Comparison of ENCODE assay signal across 12 cellular contexts in genomic region chr6:44470106-44470446, GRCh38.
A peak's percentile ranks its signal among the peaks of the same experiment; 100 is the strongest.
DNase-seq lines count a peak whose midpoint lies in the region; ATAC-seq and TF ChIP-seq lines count a peak whose summit lies in the region.
"Had no signal": no experiment of that assay in that cellular context is flagged by ENCODE, and none has a peak within 500 bp of the region (broad histone marks: within the 10 kb centered on the region; RNA-seq: fewer than 3 reads in every experiment).

No MANE protein-coding gene starts in this region.

- no peaks in the 10 kb centered on the region for H3K36me3 Mint-ChIP-seq in chondrocyte (ENCODE audit: low read depth)
- no peaks in the 10 kb centered on the region for H3K36me3 Mint-ChIP-seq in activated CD4-positive, alpha-beta memory T cell treated with anti-CD3 and anti-CD28 coated beads for 36 hours
- H3K36me3 Mint-ChIP-seq: brain had no signal

- H4K20me1 ChIP-seq in KMS-11 (ENCODE audit: insufficient read depth): no peaks in the 10 kb centered on the region

- intact Hi-C loops in activated CD4-positive, alpha-beta memory T cell treated with anti-CD3 and anti-CD28 coated beads for 36 hours (cut with micrococcal nuclease): loop anchor here (10.0 kb wide), 4 partner anchors 95 to 1945 kb away; no protein-coding TSS in a partner anchor

- H3K27me3 ChIP-seq in KMS-11 (ENCODE audit: insufficient read depth, low read depth): no peaks in the 10 kb centered on the region

- peaks cover 21% of the 10 kb centered on the region for H3K4me1 Mint-ChIP-seq in chondrocyte (ENCODE audit: low read depth)
- H3K4me1 Mint-ChIP-seq in activated CD4-positive, alpha-beta memory T cell treated with anti-CD3 and anti-CD28 coated beads for 36 hours (ENCODE audit: low read depth): no peaks in the 10 kb centered on the region

- no peak overlapping the region for H3K4me3 Mint-ChIP-seq in chondrocyte (ENCODE audit: unreplicated experiment)
- no peak overlapping the region for H3K4me3 Mint-ChIP-seq in activated CD4-positive, alpha-beta memory T cell treated with anti-CD3 and anti-CD28 coated beads for 36 hours
- H3K4me3 Mint-ChIP-seq: activated T-cell treated with anti-CD3 and anti-CD28 coated beads, Interleukin-2, amount 50 U/mL, for 24 hours; brain had no signal

- no peaks in the 10 kb centered on the region for H3K36me3 ChIP-seq in KMS-11 (ENCODE audit: insufficient read depth)

- H3K79me2 ChIP-seq in KMS-11 (ENCODE audit: insufficient read depth, low read depth): no peaks in the 10 kb centered on the region

- DNase-seq in NCI-H2196 treated with DMSO at 0.1 percent for 48 hours (lab: John Stamatoyannopoulos, UW; ENCODE audit: unreplicated experiment) (peak; percentile 88), chondrocyte (ENCODE audit: low spot score) (no peak), COLO829 (ENCODE audit: low spot score) (no peak)
- DNase-seq in activated CD4-positive, alpha-beta memory T cell treated with anti-CD3 and anti-CD28 coated beads for 36 hours: no peak
- DNase-seq: T1000 had no signal

- 0 out of 2 replicates have a peak overlapping the region, but pooled peaks have one; percentile 24 for H2AFZ ChIP-seq in KMS-11 (ENCODE audit: low read depth)

- ATAC-seq in HG02938 (IDR thresholded peaks at IDR 0.05; ENCODE audit: unreplicated experiment) (no peak), GM21515 (IDR thresholded peaks at IDR 0.05; ENCODE audit: unreplicated experiment) (no peak)

- CTCF ChIA-PET in activated CD4-positive, alpha-beta memory T cell treated with anti-CD3 and anti-CD28 coated beads for 36 hours (lab: Charles Lee): interaction anchor here (0.7 to 2.4 kb wide), 23 partner anchors 9 to 1751 kb away, joined by 3 to 14 read pairs (median 4); no protein-coding TSS in a partner anchor

- H3K27ac Mint-ChIP-seq in chondrocyte (ENCODE audit: unreplicated experiment): no peak overlapping the region
- no peak overlapping the region for H3K27ac Mint-ChIP-seq in activated CD4-positive, alpha-beta memory T cell treated with anti-CD3 and anti-CD28 coated beads for 36 hours
- H3K27ac Mint-ChIP-seq: activated T-cell treated with anti-CD3 and anti-CD28 coated beads, Interleukin-2, amount 50 U/mL, for 24 hours; brain had no signal

- no peaks in the 10 kb centered on the region for H3K27me3 Mint-ChIP-seq in chondrocyte (ENCODE audit: low read depth)
- H3K27me3 Mint-ChIP-seq in activated CD4-positive, alpha-beta memory T cell treated with anti-CD3 and anti-CD28 coated beads for 36 hours: peaks cover 1% of the 10 kb centered on the region

- POLR2A ChIA-PET in activated CD4-positive, alpha-beta memory T cell treated with anti-CD3 and anti-CD28 coated beads for 36 hours (lab: Charles Lee): no interaction called here

- peaks cover 2% of the 10 kb centered on the region for H3K4me1 ChIP-seq in KMS-11 (ENCODE audit: low read depth, poor library complexity, severe bottlenecking)

- H3K4me2 ChIP-seq in KMS-11: no peak overlapping the region

- TF ChIP-seq CTCF in C4-2B (conservative IDR thresholded peaks at IDR 0.05) (peak; percentile 69), KMS-11 (conservative IDR thresholded peaks at IDR 0.05; ENCODE audit: low read depth, low read length) (peak; percentile 66), chondrocyte (IDR thresholded peaks at IDR 0.05) (peak; percentile 54)

- H3K27ac ChIP-seq in C4-2B (no peak overlapping the region), KMS-11 (no peak overlapping the region)
- H3K27ac ChIP-seq: epithelial cell of prostate had no signal

- no peak overlapping the region for H3K4me3 ChIP-seq in KMS-11 (IDR thresholded peaks at IDR 0.05; ENCODE audit: insufficient read depth, low read depth, low read length)

- H3K9ac ChIP-seq in KMS-11: no peak overlapping the region

- H3K9me3 Mint-ChIP-seq in chondrocyte (ENCODE audit: low read depth): no peaks in the 10 kb centered on the region
- no peaks in the 10 kb centered on the region for H3K9me3 Mint-ChIP-seq in activated CD4-positive, alpha-beta memory T cell treated with anti-CD3 and anti-CD28 coated beads for 36 hours
- H3K9me3 Mint-ChIP-seq: activated T-cell treated with anti-CD3 and anti-CD28 coated beads, Interleukin-2, amount 50 U/mL, for 24 hours; brain had no signal
